ENCODE assay signal across 13 cellular contexts in the genomic region with DNA sequence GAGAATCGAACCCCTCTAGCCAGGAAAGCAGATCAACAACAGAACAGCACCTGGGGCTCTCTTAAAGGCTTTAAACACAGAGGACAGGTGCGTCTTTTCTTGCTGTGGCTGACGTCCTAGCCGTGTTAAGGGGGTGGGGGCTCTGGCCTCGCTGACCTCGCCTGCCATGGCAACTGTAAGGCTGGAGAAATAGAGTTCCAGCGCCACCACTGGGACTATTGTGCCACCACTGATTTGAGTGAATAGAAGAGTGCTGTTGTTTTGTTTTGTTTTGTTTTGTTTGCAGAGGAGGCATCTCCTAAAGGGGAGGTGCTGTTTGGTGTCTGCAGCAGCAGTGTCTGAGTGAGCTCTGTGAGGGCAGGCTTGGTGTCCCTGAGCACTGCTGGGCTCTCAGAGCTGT. TPM values are rescaled to one million over a fixed set of nuclear protein-coding genes. Genes with fewer than 3 reads are reported as not detected.
A peak's percentile ranks its signal among the peaks of the same experiment; 100 is the strongest.
DNase-seq lines count a peak whose midpoint lies in the region; ATAC-seq and TF ChIP-seq lines count a peak whose summit lies in the region.
"Had no signal": no experiment of that assay in that cellular context is flagged by ENCODE, and none has a peak within 500 bp of the region (broad histone marks: within the 10 kb centered on the region; RNA-seq: fewer than 3 reads in every experiment).

No MANE protein-coding gene starts in this region.

- H2BK12ac ChIP-seq in H9 (ENCODE audit: insufficient read length, low read depth, low read length) = no peak overlapping the region

- no peak overlapping the region for H3K18ac ChIP-seq in H9 (ENCODE audit: insufficient read length, low read depth, low read length)

- H3K36me3 ChIP-seq in neural progenitor cell (no peaks in the 10 kb centered on the region), stomach (no peaks in the 10 kb centered on the region)
- H3K36me3 ChIP-seq: brain microvascular endothelial cell, vagina had no signal

- no peak for TF ChIP-seq POLR2A in stomach (IDR thresholded peaks at IDR 0.05)

- H3K4ac ChIP-seq in H9 (ENCODE audit: low read depth, low read length) = no peak overlapping the region

- no peak overlapping the region for H2BK5ac ChIP-seq in H9 (ENCODE audit: insufficient read length, low read length)

- no peak overlapping the region for H4K8ac ChIP-seq in H9 (replicated peaks; ENCODE audit: insufficient read length, low read depth, low read length)

- H3K4me3 ChIP-seq in neural progenitor cell = no peak overlapping the region
- H3K4me3 ChIP-seq in stomach = no peak overlapping the region
- H3K4me3 ChIP-seq: vagina had no signal

- ATAC-seq in CD4-positive, alpha-beta T cell (ENCODE audit: poor library complexity) = no peak
- ATAC-seq in HG02623 (IDR thresholded peaks at IDR 0.05; ENCODE audit: unreplicated experiment) = no peak

- no peak overlapping the region for H3K9ac ChIP-seq in H9 (ENCODE audit: extremely low read depth, insufficient read length, low read length)
- H3K9ac ChIP-seq in neural progenitor cell = no peak overlapping the region

- H3K79me2 ChIP-seq in H9 (ENCODE audit: insufficient read depth, low read length) = no peaks in the 10 kb centered on the region
- H3K79me2 ChIP-seq in neural progenitor cell (ENCODE audit: low read depth) = no peaks in the 10 kb centered on the region

- no peak overlapping the region for H3K4me3 Mint-ChIP-seq in H9
- no peak overlapping the region for H3K4me3 Mint-ChIP-seq in neural progenitor cell
- H3K4me3 Mint-ChIP-seq in CD4-positive, alpha-beta T cell = no peak overlapping the region
- H3K4me3 Mint-ChIP-seq: activated B cell treated with CpG ODN at 0.5 μM for 24 hours, nephron had no signal

- H4K91ac ChIP-seq in H9 (ENCODE audit: insufficient read length, low read depth, low read length) = no peak overlapping the region

- no CpG with 5 or more reads among the region's 7 CpGs for WGBS in H9 (ENCODE audit: extremely low coverage, insufficient read length, low lambda C conversion rate)
- WGBS in stomach, 5 donors = 13 to 25% (median 18%) methylated on average over 7 of the region's 7 CpGs

- POLR2A ChIA-PET in CD4-positive, alpha-beta T cell (lab: Charles Lee) = no interaction called here

- H3K56ac ChIP-seq in H9 (ENCODE audit: insufficient read length, low read depth, low read length) = no peak overlapping the region

- H3K36me3 Mint-ChIP-seq in H9 (ENCODE audit: insufficient read depth in 1 of 3, low read depth in 3 of 3) (no peaks in the 10 kb centered on the region), neural progenitor cell (no peaks in the 10 kb centered on the region)
- no peaks in the 10 kb centered on the region for H3K36me3 Mint-ChIP-seq in CD4-positive, alpha-beta T cell (ENCODE audit: low read depth)

- no peak overlapping the region; a peak in 1 of 7 replicates for H3K27ac Mint-ChIP-seq in H9
- H3K27ac Mint-ChIP-seq in neural progenitor cell = peak overlapping the region; percentile 85
- H3K27ac Mint-ChIP-seq in CD4-positive, alpha-beta T cell = no peak overlapping the region
- H3K27ac Mint-ChIP-seq: activated B cell treated with CpG ODN at 0.5 μM for 24 hours, nephron had no signal

- H3K9me3 ChIP-seq in H9 (ENCODE audit: control insufficient read depth, low read depth, low read length) = no peaks in the 10 kb centered on the region
- no peaks in the 10 kb centered on the region for H3K9me3 ChIP-seq in neural progenitor cell (ENCODE audit: low read depth)
- no peaks in the 10 kb centered on the region for H3K9me3 ChIP-seq in CD4-positive, alpha-beta T cell (ENCODE audit: control insufficient read depth, low read length)
- no peaks in the 10 kb centered on the region for H3K9me3 ChIP-seq in stomach
- H3K9me3 ChIP-seq: vagina had no signal

- peaks cover 23% of the 10 kb centered on the region for H3K27me3 Mint-ChIP-seq in H9 (ENCODE audit: low read depth)
- peaks cover 6% of the 10 kb centered on the region for H3K27me3 Mint-ChIP-seq in neural progenitor cell (ENCODE audit: insufficient read depth, low read depth)
- H3K27me3 Mint-ChIP-seq in CD4-positive, alpha-beta T cell = peaks cover 50% of the 10 kb centered on the region

- no peak overlapping the region for H4K5ac ChIP-seq in H9 (ENCODE audit: insufficient read length, low read depth, low read length)

- no peak overlapping the region for H3K4me2 ChIP-seq in H9 (ENCODE audit: insufficient read depth, insufficient read length, low read length)
- peak overlapping the region; percentile 62 for H3K4me2 ChIP-seq in neural progenitor cell

- no peak overlapping the region for H3K14ac ChIP-seq in H9 (ENCODE audit: insufficient read depth, low read length)

- peak; percentile 75 for TF ChIP-seq CTCF in H9 (conservative IDR thresholded peaks at IDR 0.05)
- TF ChIP-seq CTCF in neural progenitor cell (IDR thresholded peaks at IDR 0.05) = peak; percentile 64
- no peak for TF ChIP-seq CTCF in CD4-positive, alpha-beta T cell (IDR thresholded peaks at IDR 0.05)
- no peak for TF ChIP-seq CTCF in stomach (IDR thresholded peaks at IDR 0.05)

- H2AFZ ChIP-seq in H9 (ENCODE audit: low read length) (no peak overlapping the region), neural progenitor cell (replicated peaks) (no peak overlapping the region)

- no peaks in the 10 kb centered on the region for H4K20me1 ChIP-seq in H9 (ENCODE audit: control insufficient read depth, insufficient read depth, insufficient read length)
- H4K20me1 ChIP-seq in neural progenitor cell (ENCODE audit: low read depth) = no peaks in the 10 kb centered on the region

- TF ChIP-seq EP300 in stomach (IDR thresholded peaks at IDR 0.05) = no peak

- no peak overlapping the region for H2BK120ac ChIP-seq in H9 (ENCODE audit: low read depth, low read length, poor library complexity, severe bottlenecking)

- DNase-seq in H9 = peak; percentile 90
- DNase-seq in NCI-H2029 (lab: John Stamatoyannopoulos, UW) = peak; percentile 91
- DNase-seq in SHP77 (lab: John Stamatoyannopoulos, UW) = peak; percentile 42 to 54
- DNase-seq in neural progenitor cell (ENCODE audit: low spot score) = peak; percentile 88
- DNase-seq in CD4-positive, alpha-beta T cell = no peak
- DNase-seq in stomach = no peak
- DNase-seq: activated B cell treated with CpG ODN at 0.5 μM for 24 hours, brain microvascular endothelial cell, Calu3 had no signal

- H3K23ac ChIP-seq in H9 (ENCODE audit: insufficient read length, low read depth, low read length) = no peak overlapping the region

- peaks cover 10% of the 10 kb centered on the region for H3F3A ChIP-seq in neural progenitor cell (ENCODE audit: low read depth)

- H3K27ac ChIP-seq in H9 (ENCODE audit: insufficient read length, low read depth, low read length) (no peak overlapping the region), neural progenitor cell (no peak overlapping the region), stomach (no peak overlapping the region)
- H3K27ac ChIP-seq in CD4-positive, alpha-beta T cell (ENCODE audit: low read depth, low read length) = no peak overlapping the region
- H3K27ac ChIP-seq: brain microvascular endothelial cell, vagina had no signal

- no peak overlapping the region for H3T11ph ChIP-seq in H9 (ENCODE audit: low read length)

- H2BK20ac ChIP-seq in H9 (ENCODE audit: low read depth, low read length, poor library complexity, severe bottlenecking) = no peak overlapping the region

- no peaks in the 10 kb centered on the region for H3K23me2 ChIP-seq in H9 (ENCODE audit: insufficient read length, low read depth, low read length, poor library complexity, severe bottlenecking)

- no peak overlapping the region for H2AK5ac ChIP-seq in H9 (ENCODE audit: insufficient read length, low read length)

- H3K9me3 Mint-ChIP-seq in H9 = no peaks in the 10 kb centered on the region
- peaks cover 4% of the 10 kb centered on the region for H3K9me3 Mint-ChIP-seq in neural progenitor cell
- H3K9me3 Mint-ChIP-seq in CD4-positive, alpha-beta T cell = no peaks in the 10 kb centered on the region
- H3K9me3 Mint-ChIP-seq: activated B cell treated with CpG ODN at 0.5 μM for 24 hours, nephron had no signal

- CTCF ChIA-PET in CD4-positive, alpha-beta T cell (lab: Charles Lee) = no interaction called here

- H2BK15ac ChIP-seq in H9 (ENCODE audit: low read depth, low read length) = no peak overlapping the region

- H3K4me1 ChIP-seq in H9 (ENCODE audit: insufficient read depth, low read length) (peaks cover 4% of the 10 kb centered on the region), neural progenitor cell (peaks cover 23% of the 10 kb centered on the region), stomach (peaks cover 0 to 6% (median 0%) of the 10 kb centered on the region in 4 donors)

- H3K4me1 Mint-ChIP-seq in H9 = peaks cover 19 to 28% of the 10 kb centered on the region in 2 experiments
- H3K4me1 Mint-ChIP-seq in neural progenitor cell = peaks cover 37% of the 10 kb centered on the region
- peaks cover 11% of the 10 kb centered on the region for H3K4me1 Mint-ChIP-seq in CD4-positive, alpha-beta T cell (ENCODE audit: low read depth)
- H3K4me1 Mint-ChIP-seq: activated B cell treated with CpG ODN at 0.5 μM for 24 hours, nephron had no signal

- H3K27me3 ChIP-seq in H9 (ENCODE audit: insufficient read depth, low read length) (no peaks in the 10 kb centered on the region), neural progenitor cell (peaks cover 6% of the 10 kb centered on the region), stomach (peaks cover 0 to 54% (median 0%) of the 10 kb centered on the region in 3 donors)
- H3K27me3 ChIP-seq in CD4-positive, alpha-beta T cell (ENCODE audit: control insufficient read depth, insufficient read depth, low read length) = peaks cover 4% of the 10 kb centered on the region
- H3K27me3 ChIP-seq: brain microvascular endothelial cell, vagina had no signal

- no peaks in the 10 kb centered on the region for H3K79me1 ChIP-seq in H9 (ENCODE audit: insufficient read depth, low read depth, low read length, poor library complexity, severe bottlenecking)

- intact Hi-C loops in CD4-positive, alpha-beta T cell (cut with DNase I, micrococcal nuclease) = no loop called here
- intact Hi-C loops in stomach (cut with DNase I; ENCODE audit: low total_unique reads) = no loop called here

RNA-seq across cellular contexts. Expression of gene PRMT8, which starts 34.2 kb away (rescaled TPM):
- total RNA-seq in H9 (2021) (0.83 and 0.86 TPM in 2 replicates), neural progenitor cell (ENCODE audit: low replicate concordance) (0.80 and 1.2 TPM in 2 replicates), stomach (not detected)
- not detected for total RNA-seq in CD4-positive, alpha-beta T cell
- not detected for polyA plus RNA-seq in stomach
- total RNA-seq: activated B cell treated with CpG ODN at 0.5 μM for 24 hours, Calu3, LHCN-M2, vagina had no signal

Comparison
In these comparisons a context has a peak if more than half of its experiments do, and no peak if none do; other contexts are left out.
1. DNase-seq: peak in H9 (single experiment), NCI-H2029 (single experiment), SHP77 (2 of 2) and neural progenitor cell (single experiment); none in CD4-positive, alpha-beta T cell (0 of 10) and stomach (single experiment).
2. CTCF ChIP-seq: peak in H9 (single experiment) and neural progenitor cell (single experiment); none in CD4-positive, alpha-beta T cell (single experiment) and stomach (0 of 7).